ENCODE assay signal across 22 cellular contexts in the genomic region with DNA sequence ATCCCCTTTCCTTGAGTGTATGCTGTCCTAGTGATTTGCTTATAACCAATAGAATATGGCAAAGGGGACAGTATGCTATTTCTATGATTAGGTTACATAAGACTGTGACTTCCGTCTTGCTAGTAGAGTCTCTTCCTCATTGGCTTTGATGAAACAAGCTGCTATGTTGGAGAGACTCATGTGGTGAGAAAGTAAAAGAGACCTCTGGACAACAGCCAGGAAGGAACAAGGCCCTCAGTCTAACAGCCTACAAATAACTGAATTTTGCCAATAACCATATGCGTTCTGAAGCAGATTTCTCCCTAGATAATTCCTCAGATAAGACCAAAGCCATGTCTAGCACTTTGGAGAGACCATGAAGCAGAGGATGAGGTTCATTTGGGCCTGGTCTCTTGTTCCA.
"Had no signal": no experiment of that assay in that cellular context is flagged by ENCODE, and none has a peak within 500 bp of the region (broad histone marks: within the 10 kb centered on the region; RNA-seq: fewer than 3 reads in every experiment).

No MANE protein-coding gene starts in this region.

- H3K4me3 ChIP-seq: left lung, lung, thoracic aorta, upper lobe of left lung had no signal

- DNase-seq: activated CD4-positive, alpha-beta memory T cell treated with anti-CD3 and anti-CD28 coated beads, Interleukin-2, amount 10 ng/mL, durations not matched to agents 7 days and 5 days; activated CD4-positive, alpha-beta T cell treated with anti-CD3 and anti-CD28 coated beads, Interleukin-2, amount 10 ng/mL, durations not matched to agents 24 days and 14 days; activated effector memory CD4-positive, alpha-beta T cell treated with Interleukin-2 at 50 U/mL for 16 hours; activated naive CD4-positive, alpha-beta T cell treated with anti-CD3 and anti-CD28 coated beads for 36 hours; activated naive CD8-positive, alpha-beta T cell treated with anti-CD3 and anti-CD28 coated beads, Interleukin-2, amount 50 U/mL, for 24 hours; activated T-cell treated with anti-CD3 and anti-CD28 coated beads, Interleukin-2, amount 50 U/mL, for 72 hours; caudate nucleus; dermis blood vessel endothelial cell; effector CD8-positive, alpha-beta T cell; erythroblast; hippocampal formation; kidney glomerular epithelial cell; left lung; naive thymus-derived CD4-positive, alpha-beta T cell; occipital lobe; retina; stimulated activated CD4-positive, alpha-beta T cell treated with anti-CD3 and anti-CD28 coated beads, Interleukin-2, amount 100 ng/mL, for 48 hours; stimulated activated naive CD4-positive, alpha-beta T cell; upper lobe of left lung had no signal

- ATAC-seq: activated CD4-positive, CD25-positive, alpha-beta regulatory T cell treated with anti-CD3 and anti-CD28 coated beads, Interleukin-2, amount 50 U/mL, for 24 hours; activated naive CD8-positive, alpha-beta T cell treated with anti-CD3 and anti-CD28 coated beads, Interleukin-2, amount 50 U/mL, for 24 hours; activated T-cell treated with anti-CD3 and anti-CD28 coated beads, Interleukin-2, amount 50 U/mL, for 72 hours; left lung; naive thymus-derived CD4-positive, alpha-beta T cell had no signal
